8 cellular contexts compared by ENCODE assay signal in the genomic region with DNA sequence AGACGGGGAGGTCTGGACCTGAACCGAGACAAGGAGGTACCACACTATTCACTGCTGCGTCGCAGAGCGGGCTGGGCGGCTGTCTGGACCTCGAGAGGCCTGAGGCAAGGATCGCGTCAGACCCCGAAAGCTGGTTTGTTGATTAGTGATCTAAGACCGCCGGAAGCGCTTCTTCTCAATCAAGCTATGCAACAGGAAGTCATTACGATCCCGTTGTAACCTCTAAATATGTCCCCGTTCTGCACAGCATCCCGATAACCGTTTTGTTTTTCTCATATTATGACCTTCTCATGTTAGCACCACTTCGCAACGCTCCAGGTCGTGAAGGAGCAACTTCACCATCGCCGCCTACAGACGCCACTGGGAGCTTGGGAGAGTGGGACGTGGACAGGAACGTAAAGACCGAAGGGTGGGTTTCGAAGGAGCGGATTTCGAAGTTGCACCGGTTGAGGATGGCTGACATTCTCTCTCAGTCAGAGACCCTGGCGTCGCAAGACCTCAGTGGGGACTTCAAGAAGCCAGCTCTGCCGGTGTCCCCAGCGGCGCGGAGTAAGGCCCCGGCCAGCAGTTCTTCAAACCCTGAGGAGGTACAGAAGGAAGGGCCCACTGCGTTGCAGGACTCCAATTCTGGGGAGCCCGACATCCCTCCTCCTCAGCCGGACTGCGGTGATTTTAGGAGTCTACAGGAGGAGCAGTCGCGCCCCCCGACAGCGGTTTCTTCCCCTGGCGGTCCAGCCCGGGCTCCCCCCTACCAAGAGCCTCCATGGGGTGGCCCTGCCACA. TPM values are rescaled to one million over a fixed set of nuclear protein-coding genes. Genes with fewer than 3 reads are reported as not detected.
A peak's percentile ranks its signal among the peaks of the same experiment; 100 is the strongest.
DNase-seq lines count a peak whose midpoint lies in the region; ATAC-seq and TF ChIP-seq lines count a peak whose summit lies in the region.

A gene with protein sequence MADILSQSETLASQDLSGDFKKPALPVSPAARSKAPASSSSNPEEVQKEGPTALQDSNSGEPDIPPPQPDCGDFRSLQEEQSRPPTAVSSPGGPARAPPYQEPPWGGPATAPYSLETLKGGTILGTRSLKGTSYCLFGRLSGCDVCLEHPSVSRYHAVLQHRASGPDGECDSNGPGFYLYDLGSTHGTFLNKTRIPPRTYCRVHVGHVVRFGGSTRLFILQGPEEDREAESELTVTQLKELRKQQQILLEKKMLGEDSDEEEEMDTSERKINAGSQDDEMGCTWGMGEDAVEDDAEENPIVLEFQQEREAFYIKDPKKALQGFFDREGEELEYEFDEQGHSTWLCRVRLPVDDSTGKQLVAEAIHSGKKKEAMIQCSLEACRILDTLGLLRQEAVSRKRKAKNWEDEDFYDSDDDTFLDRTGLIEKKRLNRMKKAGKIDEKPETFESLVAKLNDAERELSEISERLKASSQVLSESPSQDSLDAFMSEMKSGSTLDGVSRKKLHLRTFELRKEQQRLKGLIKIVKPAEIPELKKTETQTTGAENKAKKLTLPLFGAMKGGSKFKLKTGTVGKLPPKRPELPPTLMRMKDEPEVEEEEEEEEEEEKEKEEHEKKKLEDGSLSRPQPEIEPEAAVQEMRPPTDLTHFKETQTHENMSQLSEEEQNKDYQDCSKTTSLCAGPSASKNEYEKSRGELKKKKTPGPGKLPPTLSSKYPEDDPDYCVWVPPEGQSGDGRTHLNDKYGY (plus strand): TSS at position 427 of the 782 bp plus-strand sequence. CDS start 26 bp downstream, at position 453.
A gene with protein sequence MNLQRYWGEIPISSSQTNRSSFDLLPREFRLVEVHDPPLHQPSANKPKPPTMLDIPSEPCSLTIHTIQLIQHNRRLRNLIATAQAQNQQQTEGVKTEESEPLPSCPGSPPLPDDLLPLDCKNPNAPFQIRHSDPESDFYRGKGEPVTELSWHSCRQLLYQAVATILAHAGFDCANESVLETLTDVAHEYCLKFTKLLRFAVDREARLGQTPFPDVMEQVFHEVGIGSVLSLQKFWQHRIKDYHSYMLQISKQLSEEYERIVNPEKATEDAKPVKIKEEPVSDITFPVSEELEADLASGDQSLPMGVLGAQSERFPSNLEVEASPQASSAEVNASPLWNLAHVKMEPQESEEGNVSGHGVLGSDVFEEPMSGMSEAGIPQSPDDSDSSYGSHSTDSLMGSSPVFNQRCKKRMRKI (minus strand): TSS at position 152 of the 782 bp plus-strand sequence. CDS start 1,422 bp downstream, outside the sequence.

- no peaks in the 10 kb centered on the region for H3K9me3 Mint-ChIP-seq in Calu3 (ENCODE audit: low read depth, unreplicated experiment)

- no peaks in the 10 kb centered on the region for H3K27me3 Mint-ChIP-seq in Calu3 (ENCODE audit: unreplicated experiment)

- H3K36me3 ChIP-seq in PC-9 (ENCODE audit: low read depth) (peaks cover 35% of the 10 kb centered on the region), mucosa of stomach (ENCODE audit: control insufficient read depth, insufficient read depth, low read length) (no peaks in the 10 kb centered on the region)

- peak within 1 kb of the TSS; percentile 83 for H3K27ac ChIP-seq in PC-9

- peak within 1 kb of the TSS; percentile 86 for H3K4me3 ChIP-seq in PC-9
- peak within 1 kb of the TSS; percentile 81 for H3K4me3 ChIP-seq in mucosa of stomach (ENCODE audit: low read length)

- peak; percentile 60; the same call in 1 of the 2 replicates for TF ChIP-seq EP300 in Ishikawa (IDR thresholded peaks at IDR 0.05; ENCODE audit: borderline replicate concordance)

- H3K27ac Mint-ChIP-seq in Calu3 (ENCODE audit: unreplicated experiment) = peak within 1 kb of the TSS; percentile 99

- BruUV-seq in Calu3 (replicated peaks; lab: Mats Ljungman, UMichigan) = TSS peak; percentile 84
- BruUV-seq in PC-9 (replicated peaks; lab: Mats Ljungman, UMichigan) = TSS peak; percentile 71

- H3K27me3 ChIP-seq in PC-9 (ENCODE audit: insufficient read depth, low read depth) = no peaks in the 10 kb centered on the region
- H3K27me3 ChIP-seq in mucosa of stomach (ENCODE audit: control insufficient read depth, insufficient read depth, low read length) = no peaks in the 10 kb centered on the region

- no peaks in the 10 kb centered on the region for H3K9me2 ChIP-seq in PC-9 (ENCODE audit: insufficient read depth)

- TF ChIP-seq CTCF in Calu3 (IDR thresholded peaks at IDR 0.05; ENCODE audit: unreplicated experiment) (no peak), PC-9 (conservative IDR thresholded peaks at IDR 0.05) (peak; percentile 18; the same call in 1 of the 2 replicates)

- H3K4me3 Mint-ChIP-seq in Calu3 (ENCODE audit: low read depth, unreplicated experiment) = peak within 1 kb of the TSS; percentile 98

- peak within 1 kb of the TSS; percentile 97 for H2AFZ ChIP-seq in PC-9

- peak within 1 kb of the TSS; percentile 94 for H3K4me2 ChIP-seq in PC-9

- H3F3A ChIP-seq in PC-9 (ENCODE audit: insufficient read depth, low read depth) = peaks cover 11% of the 10 kb centered on the region; the same call in 1 of the 2 replicates

- DNase-seq in Calu3 (peak; percentile 66), PC-9 (peak; percentile 69 to 71)
- peak; percentile 82 for DNase-seq in activated T-cell treated with anti-CD3 and anti-CD28 coated beads, Interleukin-2, amount 50 U/mL, for 1 hour
- DNase-seq in stimulated activated CD8-positive, alpha-beta memory T cell treated with anti-CD3 and anti-CD28 coated beads, Interleukin-7, amount 100 ng/mL, for 1 hour (ENCODE audit: low read depth in 2 of 2) = peak; percentile 37 to 63

- peak; percentile 78 for ATAC-seq in GM21528 (IDR thresholded peaks at IDR 0.05; ENCODE audit: low FRiP score, unreplicated experiment)
- peak; percentile 78 for ATAC-seq in esophagus mucosa

- POLR2A ChIA-PET in PC-9 (lab: Charles Lee; ENCODE audit: unreplicated experiment) = interaction anchor here (0.7 kb wide), 1 partner anchor 261 kb away, joined by 3 read pairs; no protein-coding TSS in a partner anchor

- TF ChIP-seq RAD21 in Ishikawa (IDR thresholded peaks at IDR 0.05; ENCODE audit: low read depth) = no peak

- H3K4me1 ChIP-seq in PC-9 (replicated peaks; ENCODE audit: insufficient read depth) (peaks cover 26% of the 10 kb centered on the region), mucosa of stomach (ENCODE audit: control insufficient read depth, insufficient read depth, low read length) (peaks cover 9% of the 10 kb centered on the region)

- peaks cover 4% of the 10 kb centered on the region; the same call in 1 of the 2 replicates for H4K20me1 ChIP-seq in PC-9 (ENCODE audit: insufficient read depth)

- intact Hi-C loops in Calu3 (cut with micrococcal nuclease; ENCODE audit: unreplicated experiment) (no loop called here), PC-9 (cut with micrococcal nuclease; ENCODE audit: unreplicated experiment) (loop anchor here (1.0 kb wide), 1 partner anchor 255 kb away; no protein-coding TSS in a partner anchor)

- peaks cover 42% of the 10 kb centered on the region for H3K79me2 ChIP-seq in PC-9 (ENCODE audit: low read depth)

- CTCF ChIA-PET in Calu3 (lab: Charles Lee) (interaction anchor here (0.6 to 1.5 kb wide), 5 partner anchors 11 to 80 kb away, joined by 3 to 5 read pairs (median 4); a partner anchor contains a TSS), PC-9 (lab: Charles Lee) (interaction anchor here (0.5 to 0.8 kb wide), 2 partner anchors 12 to 1443 kb away, joined by 3 read pairs; no protein-coding TSS in a partner anchor)

- H3K9me3 ChIP-seq in PC-9 (ENCODE audit: insufficient read depth, low read depth) (no peaks in the 10 kb centered on the region), mucosa of stomach (ENCODE audit: control insufficient read depth, low read length) (no peaks in the 10 kb centered on the region)

- peaks cover 27% of the 10 kb centered on the region for H3K4me1 Mint-ChIP-seq in Calu3 (ENCODE audit: low read depth, unreplicated experiment)

- peaks cover 55% of the 10 kb centered on the region for H3K36me3 Mint-ChIP-seq in Calu3 (ENCODE audit: insufficient read depth, unreplicated experiment)

- H3K9ac ChIP-seq in mucosa of stomach (ENCODE audit: low read length) = peak within 1 kb of the TSS; percentile 81

TF ChIP-seq in Ishikawa, 13 proteins besides CTCF, POLR2A, EP300 and RAD21 (continues in another document):
- TF ChIP-seq, protein P1, sequence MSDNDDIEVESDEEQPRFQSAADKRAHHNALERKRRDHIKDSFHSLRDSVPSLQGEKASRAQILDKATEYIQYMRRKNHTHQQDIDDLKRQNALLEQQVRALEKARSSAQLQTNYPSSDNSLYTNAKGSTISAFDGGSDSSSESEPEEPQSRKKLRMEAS (IDR thresholded peaks at IDR 0.05) = peak; percentile 68
- TF ChIP-seq ZBTB7A (IDR thresholded peaks at IDR 0.05; ENCODE audit: low read depth) = no peak
- TF ChIP-seq CREB1 (IDR thresholded peaks at IDR 0.05; ENCODE audit: low read depth) = peak; percentile 48
- TF ChIP-seq TEAD4 (IDR thresholded peaks at IDR 0.05) = peak; percentile 62; the same call in 1 of the 2 replicates
- TF ChIP-seq, protein P2, sequence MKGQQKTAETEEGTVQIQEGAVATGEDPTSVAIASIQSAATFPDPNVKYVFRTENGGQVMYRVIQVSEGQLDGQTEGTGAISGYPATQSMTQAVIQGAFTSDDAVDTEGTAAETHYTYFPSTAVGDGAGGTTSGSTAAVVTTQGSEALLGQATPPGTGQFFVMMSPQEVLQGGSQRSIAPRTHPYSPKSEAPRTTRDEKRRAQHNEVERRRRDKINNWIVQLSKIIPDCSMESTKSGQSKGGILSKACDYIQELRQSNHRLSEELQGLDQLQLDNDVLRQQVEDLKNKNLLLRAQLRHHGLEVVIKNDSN (IDR thresholded peaks at IDR 0.05) = peak; percentile 56; the same call in 1 of the 2 replicates
- TF ChIP-seq NFIC (IDR thresholded peaks at IDR 0.05) = 0 out of 2 replicates have a peak, but pooled peaks have one; percentile 7
- peak; percentile 37; the same call in 1 of the 2 replicates for TF ChIP-seq EGR1 (IDR thresholded peaks at IDR 0.05)
- no peak for TF ChIP-seq FOXM1 (IDR thresholded peaks at IDR 0.05; ENCODE audit: borderline replicate concordance, low read depth)
- TF ChIP-seq YY1 (IDR thresholded peaks at IDR 0.05; ENCODE audit: low read depth) = peak; percentile 95

RNA-seq across cellular contexts. Expression of the first gene that starts in this region (rescaled TPM):
- total RNA-seq in Calu3 (2022) (24.2 and 27.8 TPM in 2 replicates), PC-9 (2021) (18.5 and 22.7 TPM in 2 replicates), esophagus mucosa (13.3 TPM)

RNA-seq across cellular contexts. Expression of the second gene that starts in this region (rescaled TPM):
- total RNA-seq in Calu3 (2022) (33.0 and 35.5 TPM in 2 replicates), PC-9 (2021) (29.3 and 33.0 TPM in 2 replicates), esophagus mucosa (11.7 TPM)

Comparison
In these comparisons a context has a peak if more than half of its experiments do, and no peak if none do; other contexts are left out.
1. Peak in every context shown above with its lines: DNase-seq, ATAC-seq, H3K4me3 ChIP-seq and H3K27ac ChIP-seq.